Comparison of ENCODE assay signal across 14 cellular contexts in genomic region chr12:112837629-112838191, GRCh38. TPM values are rescaled to one million over a fixed set of nuclear protein-coding genes. Genes with fewer than 3 reads are reported as not detected.
DNase-seq lines count a peak whose midpoint lies in the region; ATAC-seq, FAIRE-seq and TF ChIP-seq lines count a peak whose summit lies in the region.
"Had no signal": no experiment of that assay in that cellular context is flagged by ENCODE, and none has a peak within 500 bp of the region (broad histone marks: within the 10 kb centered on the region; RNA-seq: fewer than 3 reads in every experiment).

No MANE protein-coding gene starts in this region.

- H3K27ac ChIP-seq in gastrocnemius medialis: no peak overlapping the region

- no peaks in the 10 kb centered on the region for H3K27me3 Mint-ChIP-seq in chondrocyte (ENCODE audit: low read depth)

- no peaks in the 10 kb centered on the region for H3K36me3 Mint-ChIP-seq in chondrocyte (ENCODE audit: low read depth)
- H3K36me3 Mint-ChIP-seq: activated CD8-positive, alpha-beta memory T cell treated with anti-CD3 and anti-CD28 coated beads, Interleukin-2, amount 10 ng/mL, durations not matched to agents 7 days and 5 days had no signal

- no peak for TF ChIP-seq POLR2A in gastrocnemius medialis (IDR thresholded peaks at IDR 0.05)

- H3K4me3 Mint-ChIP-seq in chondrocyte (ENCODE audit: unreplicated experiment): no peak overlapping the region
- H3K4me3 Mint-ChIP-seq: activated CD8-positive, alpha-beta memory T cell treated with anti-CD3 and anti-CD28 coated beads, Interleukin-2, amount 10 ng/mL, durations not matched to agents 7 days and 5 days; IgD-negative memory B cell; T-helper 1 cell treated with Interleukin-12 subunit alpha and Interleukin-12 subunit beta and Interleukin-4 antibody, amounts not matched to agents 30 μg/mL and 1 μg/mL, for 36 hours had no signal

- H3K4me3 ChIP-seq in foreskin fibroblast (ENCODE audit: low read depth in 1 of 2, low read length in 2 of 2) (no peak overlapping the region), gastrocnemius medialis (no peak overlapping the region)

- intact Hi-C loops in gastrocnemius medialis (cut with DNase I; ENCODE audit: low total_unique reads): no loop called here

- no peak for ATAC-seq in gastrocnemius medialis
- ATAC-seq: activated CD8-positive, alpha-beta memory T cell treated with anti-CD3 and anti-CD28 coated beads, Interleukin-2, amount 10 ng/mL, durations not matched to agents 7 days and 5 days; sciatic nerve had no signal

- H3K27ac Mint-ChIP-seq in chondrocyte (ENCODE audit: unreplicated experiment): no peak overlapping the region
- H3K27ac Mint-ChIP-seq: activated CD8-positive, alpha-beta memory T cell treated with anti-CD3 and anti-CD28 coated beads, Interleukin-2, amount 10 ng/mL, durations not matched to agents 7 days and 5 days; IgD-negative memory B cell; T-helper 1 cell treated with Interleukin-12 subunit alpha and Interleukin-12 subunit beta and Interleukin-4 antibody, amounts not matched to agents 30 μg/mL and 1 μg/mL, for 36 hours had no signal

- TF ChIP-seq CTCF in foreskin fibroblast (IDR thresholded peaks at IDR 0.05; ENCODE audit: low read depth, low read length): no peak
- TF ChIP-seq CTCF in chondrocyte (IDR thresholded peaks at IDR 0.05): no peak
- no peak for TF ChIP-seq CTCF in gastrocnemius medialis (IDR thresholded peaks at IDR 0.05 in 4 of 5, conservative IDR thresholded peaks at IDR 0.05 in 1 of 5)

- H3K4me1 Mint-ChIP-seq in chondrocyte (ENCODE audit: low read depth): no peaks in the 10 kb centered on the region
- H3K4me1 Mint-ChIP-seq: activated CD8-positive, alpha-beta memory T cell treated with anti-CD3 and anti-CD28 coated beads, Interleukin-2, amount 10 ng/mL, durations not matched to agents 7 days and 5 days; IgD-negative memory B cell had no signal

- H3K4me1 ChIP-seq in gastrocnemius medialis: no peaks in the 10 kb centered on the region

- in situ Hi-C loops in ACHN (cut with HindIII; ENCODE audit: low pct_ligation_motif_present, low pct_unique_long_range_greater_than_20kb, low sequenced_read_pairs) (no loop called here), gastrocnemius medialis (cut with MboI; ENCODE audit: low sequenced_read_pairs in 4 of 4) (no loop called here)

- peak; percentile 66 for DNase-seq in ACHN
- peak; percentile 62 for DNase-seq in HCEC 1CT
- DNase-seq in SW480 (ENCODE audit: low spot score): peak; percentile 41
- peak; percentile 47 to 63 for DNase-seq in foreskin fibroblast
- no peak for DNase-seq in chondrocyte (ENCODE audit: low spot score)
- DNase-seq in frontal cortex (ENCODE audit: low spot score in 2 of 2): no peak
- DNase-seq in gastrocnemius medialis: no peak
- no peak for DNase-seq in hypothalamus (lab: John Stamatoyannopoulos, UW)
- DNase-seq: activated CD8-positive, alpha-beta memory T cell treated with anti-CD3 and anti-CD28 coated beads, Interleukin-2, amount 10 ng/mL, durations not matched to agents 7 days and 5 days; glutamatergic neuron; NCI-H446 treated with DMSO at 0.1 percent for 48 hours had no signal

- no peak for FAIRE-seq in frontal cortex (lab: Jason Lieb, UNC)

- H3K27me3 ChIP-seq in gastrocnemius medialis: peaks cover 0 to 3% (median 0%) of the 10 kb centered on the region in 3 donors

- H3K36me3 ChIP-seq in gastrocnemius medialis: no peaks in the 10 kb centered on the region

- H3K9me3 ChIP-seq in gastrocnemius medialis: no peaks in the 10 kb centered on the region

- H3K9me3 Mint-ChIP-seq in chondrocyte (ENCODE audit: low read depth): no peaks in the 10 kb centered on the region
- H3K9me3 Mint-ChIP-seq: IgD-negative memory B cell; T-helper 1 cell treated with Interleukin-12 subunit alpha and Interleukin-12 subunit beta and Interleukin-4 antibody, amounts not matched to agents 30 μg/mL and 1 μg/mL, for 36 hours had no signal

RNA-seq across cellular contexts. Expression of gene RPH3A, which starts 46.2 kb away (rescaled TPM):
- total RNA-seq in chondrocyte: not detected in 3 replicates
- 5.3 TPM for total RNA-seq in frontal cortex
- total RNA-seq in gastrocnemius medialis: under 1 TPM in 1 of 4 donors, not detected in 3; 0.23 TPM
- total RNA-seq: activated CD8-positive, alpha-beta memory T cell treated with anti-CD3 and anti-CD28 coated beads, Interleukin-2, amount 10 ng/mL, durations not matched to agents 7 days and 5 days had no signal

Comparison
In these comparisons a context has a peak if more than half of its experiments do, and no peak if none do; other contexts are left out.
1. DNase-seq: peak in ACHN (single experiment), HCEC 1CT (single experiment), SW480 (single experiment) and foreskin fibroblast (2 of 2); none in chondrocyte (single experiment), frontal cortex (0 of 2), gastrocnemius medialis (0 of 2) and hypothalamus (0 of 51).